8 cellular contexts compared by ENCODE assay signal in genomic region chr7:80277434-80278427, GRCh38.
DNase-seq lines count a peak whose midpoint lies in the region; ATAC-seq and TF ChIP-seq lines count a peak whose summit lies in the region.

No MANE protein-coding gene starts in this region.

- H3K4me3 ChIP-seq in A673 (ENCODE audit: low read depth, low read length, poor library complexity, severe bottlenecking), result peak overlapping the region; percentile 2
- no peak overlapping the region for H3K4me3 ChIP-seq in left lung

- CTCF ChIA-PET in A673 (lab: Charles Lee), result no interaction called here
- CTCF ChIA-PET in activated naive CD4-positive, alpha-beta T cell treated with anti-CD3 and anti-CD28 coated beads, Interleukin-2, amount 10 ng/mL, durations not matched to agents 7 days and 5 days (lab: Charles Lee), result no interaction called here

- POLR2A ChIA-PET in A673 (lab: Charles Lee; ENCODE audit: low non-redundant PET), result interaction anchor here (0.6 kb wide), 1 partner anchor 1675 kb away, joined by 4 read pairs; no protein-coding TSS in a partner anchor

- no peak overlapping the region for H3K27ac Mint-ChIP-seq in activated naive CD4-positive, alpha-beta T cell treated with anti-CD3 and anti-CD28 coated beads, Interleukin-2, amount 10 ng/mL, durations not matched to agents 7 days and 5 days

- H3K4me1 ChIP-seq in A673 (ENCODE audit: insufficient read depth, low read length, poor library complexity, severe bottlenecking), result peaks cover 61% of the 10 kb centered on the region
- H3K4me1 ChIP-seq in left lung, result peaks cover 10 to 13% of the 10 kb centered on the region in 2 donors

- no peaks in the 10 kb centered on the region for H3K36me3 Mint-ChIP-seq in activated naive CD4-positive, alpha-beta T cell treated with anti-CD3 and anti-CD28 coated beads, Interleukin-2, amount 10 ng/mL, durations not matched to agents 7 days and 5 days

- H3K36me3 ChIP-seq in A673 (ENCODE audit: insufficient read depth, low read length, poor library complexity, severe bottlenecking), result no peaks in the 10 kb centered on the region
- H3K36me3 ChIP-seq in left lung, result no peaks in the 10 kb centered on the region

- intact Hi-C loops in A673 (cut with micrococcal nuclease; ENCODE audit: unreplicated experiment), result loop anchor here (1.0 to 10.0 kb wide), 2 partner anchors 63 to 163 kb away; no protein-coding TSS in a partner anchor
- intact Hi-C loops in left lung (cut with DNase I), result no loop called here

- H3K9me3 ChIP-seq in A673 (ENCODE audit: low read depth, low read length, poor library complexity, severe bottlenecking) (no peaks in the 10 kb centered on the region), left lung (no peaks in the 10 kb centered on the region)

- H3K4me3 Mint-ChIP-seq in activated naive CD4-positive, alpha-beta T cell treated with anti-CD3 and anti-CD28 coated beads, Interleukin-2, amount 10 ng/mL, durations not matched to agents 7 days and 5 days, result no peak overlapping the region

- H3K27me3 Mint-ChIP-seq in activated naive CD4-positive, alpha-beta T cell treated with anti-CD3 and anti-CD28 coated beads, Interleukin-2, amount 10 ng/mL, durations not matched to agents 7 days and 5 days, result no peaks in the 10 kb centered on the region

- BruUV-seq in A673 (replicated peaks; lab: Mats Ljungman, UMichigan), result no TSS peak

- DNase-seq in A673 (ENCODE audit: low spot score) (peak; percentile 92), HuH-7 (ENCODE audit: low spot score) (peak; percentile 6), brain pericyte (ENCODE audit: low read depth, low spot score) (peak; percentile 71), left lung (no peak), NCI-H146 treated with DMSO at 0.1 percent for 48 hours (lab: John Stamatoyannopoulos, UW; ENCODE audit: unreplicated experiment) (no peak), RKO (ENCODE audit: low spot score) (no peak)
- DNase-seq in activated CD4-positive, CD25-positive, alpha-beta regulatory T cell (lab: John Stamatoyannopoulos, UW), result no peak
- DNase-seq in activated naive CD4-positive, alpha-beta T cell treated with anti-CD3 and anti-CD28 coated beads, Interleukin-2, amount 10 ng/mL, durations not matched to agents 7 days and 5 days, result no peak

- H3K9me3 Mint-ChIP-seq in activated naive CD4-positive, alpha-beta T cell treated with anti-CD3 and anti-CD28 coated beads, Interleukin-2, amount 10 ng/mL, durations not matched to agents 7 days and 5 days, result no peaks in the 10 kb centered on the region

- ATAC-seq in left lung, result peak; percentile 78

- no peaks in the 10 kb centered on the region for H3K27me3 ChIP-seq in A673 (replicated peaks; ENCODE audit: insufficient read depth, low read depth, low read length, poor library complexity)
- no peaks in the 10 kb centered on the region for H3K27me3 ChIP-seq in left lung

- H3K27ac ChIP-seq in A673 (ENCODE audit: low read depth, low read length, poor library complexity, severe bottlenecking) (peak overlapping the region; percentile 79), left lung (peak overlapping the region in 1 of 2 donors; percentile 55)

- H3K4me1 Mint-ChIP-seq in activated naive CD4-positive, alpha-beta T cell treated with anti-CD3 and anti-CD28 coated beads, Interleukin-2, amount 10 ng/mL, durations not matched to agents 7 days and 5 days, result no peaks in the 10 kb centered on the region

- TF ChIP-seq CTCF in A673 (conservative IDR thresholded peaks at IDR 0.05; ENCODE audit: low read depth, low read length) (no peak), left lung (IDR thresholded peaks at IDR 0.05) (no peak)

Comparison
In these comparisons a context has a peak if more than half of its experiments do, and no peak if none do; other contexts are left out.
1. DNase-seq: peak in A673 (single experiment), HuH-7 (single experiment) and brain pericyte (single experiment); none in left lung (0 of 2), activated CD4-positive, CD25-positive, alpha-beta regulatory T cell (0 of 4), NCI-H146 treated with DMSO at 0.1 percent for 48 hours (single experiment), RKO (single experiment) and activated naive CD4-positive, alpha-beta T cell treated with anti-CD3 and anti-CD28 coated beads, Interleukin-2, amount 10 ng/mL, durations not matched to agents 7 days and 5 days (single experiment).